ENCODE assay signal across 18 cellular contexts in genomic region chr16:57589374-57589773, GRCh38. TPM values are rescaled to one million over a fixed set of nuclear protein-coding genes. Genes with fewer than 3 reads are reported as not detected.
"Had no signal": no experiment of that assay in that cellular context is flagged by ENCODE, and none has a peak within 500 bp of the region (broad histone marks: within the 10 kb centered on the region; RNA-seq: fewer than 3 reads in every experiment).

No MANE protein-coding gene starts in this region.

- H3K4me3 Mint-ChIP-seq: activated T-cell treated with anti-CD3 and anti-CD28 coated beads, Interleukin-2, amount 50 U/mL, for 4 hours; stimulated activated naive CD8-positive, alpha-beta T cell treated with anti-CD3 and anti-CD28 coated beads, Interleukin-15, amount 100 ng/mL, for 72 hours; WTC11 had no signal

- H3K36me3 Mint-ChIP-seq: naive thymus-derived CD8-positive, alpha-beta T cell; WTC11 had no signal

- H3K4me1 ChIP-seq: ascending aorta, testis had no signal

- H3K27ac ChIP-seq: ascending aorta, left lung, testis, upper lobe of left lung had no signal

- ATAC-seq: activated T-cell treated with anti-CD3 and anti-CD28 coated beads, Interleukin-2, amount 50 U/mL, for 4 hours; esophagus mucosa; left lung; mucosa of descending colon; naive thymus-derived CD8-positive, alpha-beta T cell; stimulated activated naive CD8-positive, alpha-beta T cell treated with anti-CD3 and anti-CD28 coated beads, Interleukin-15, amount 100 ng/mL, for 72 hours; WTC11 had no signal

- FAIRE-seq: bronchial epithelial cell, keratinocyte had no signal

- H3K4me3 ChIP-seq: ascending aorta, left lung, mucosa of descending colon, SJSA1, testis, upper lobe of left lung had no signal

- H3K27me3 ChIP-seq: ascending aorta, left lung, testis, upper lobe of left lung had no signal

- H3K9me3 ChIP-seq: ascending aorta, left lung, mucosa of descending colon, SJSA1, testis, upper lobe of left lung had no signal

- H3K9me3 Mint-ChIP-seq: naive thymus-derived CD8-positive, alpha-beta T cell had no signal

- H3K27me3 Mint-ChIP-seq: naive thymus-derived CD8-positive, alpha-beta T cell; stimulated activated naive CD8-positive, alpha-beta T cell treated with anti-CD3 and anti-CD28 coated beads, Interleukin-15, amount 100 ng/mL, for 72 hours had no signal

- H3K36me3 ChIP-seq: ascending aorta, left lung, SJSA1, upper lobe of left lung had no signal

- H3K27ac Mint-ChIP-seq: stimulated activated naive CD8-positive, alpha-beta T cell treated with anti-CD3 and anti-CD28 coated beads, Interleukin-15, amount 100 ng/mL, for 72 hours; WTC11 had no signal

- DNase-seq: activated CD4-positive, alpha-beta T cell treated with anti-CD3 and anti-CD28 coated beads for 4 hours; activated T-cell treated with anti-CD3 and anti-CD28 coated beads, Interleukin-2, amount 50 U/mL, for 4 hours; mammary epithelial cell; mucosa of descending colon; naive thymus-derived CD8-positive, alpha-beta T cell; posterior cingulate gyrus; stimulated activated CD4-positive, alpha-beta T cell treated with anti-CD3 and anti-CD28 coated beads, Interleukin-4, amount 100 ng/mL, for 24 hours; testis; upper lobe of left lung had no signal

RNA-seq across cellular contexts. Expression of gene ADGRG5, which starts 46.9 kb away (rescaled TPM):
- total RNA-seq: ascending aorta, bronchial epithelial cell, mammary epithelial cell, SJSA1, skeletal muscle tissue had no signal
- polyA plus RNA-seq: keratinocyte, mammary epithelial cell had no signal
